8 cellular contexts compared by ENCODE assay signal in genomic region chr18:79680891-79681339, GRCh38. TPM values are rescaled to one million over a fixed set of nuclear protein-coding genes. Genes with fewer than 3 reads are reported as not detected.
DNase-seq lines count a peak whose midpoint lies in the region; ATAC-seq and TF ChIP-seq lines count a peak whose summit lies in the region.

No MANE protein-coding gene starts in this region.

- CTCF ChIA-PET in RWPE1 (lab: Yijun Ruan, JAX), result no interaction called here

- no peaks in the 10 kb centered on the region for H3K9me2 ChIP-seq in DOHH2 (replicated peaks; ENCODE audit: control insufficient read depth, low read length)

- no peaks in the 10 kb centered on the region for H3F3A ChIP-seq in DOHH2 (ENCODE audit: control insufficient read depth, insufficient read depth)

- H3K4me2 ChIP-seq in DOHH2 (ENCODE audit: low read length) (peak overlapping the region; percentile 60), parathyroid adenoma (ENCODE audit: low read length) (peak overlapping the region; percentile 83)

- POLR2A ChIA-PET in RWPE1 (lab: Yijun Ruan, JAX; ENCODE audit: low non-redundant PET), result no interaction called here

- H3K79me2 ChIP-seq in DOHH2 (ENCODE audit: control insufficient read depth, low read length) (peaks cover 83% of the 10 kb centered on the region), parathyroid adenoma (peaks cover 47% of the 10 kb centered on the region)

- H3K9me3 ChIP-seq in DOHH2 (ENCODE audit: control insufficient read depth, insufficient read depth, low read length), result no peaks in the 10 kb centered on the region
- no peaks in the 10 kb centered on the region for H3K9me3 ChIP-seq in esophagus squamous epithelium
- H3K9me3 ChIP-seq in parathyroid adenoma (ENCODE audit: control insufficient read depth, low read length), result no peaks in the 10 kb centered on the region

- H2AFZ ChIP-seq in parathyroid adenoma, result no peak overlapping the region

- intact Hi-C loops in esophagus squamous epithelium (cut with DNase I), result loop anchor here (10.0 kb wide), 2 partner anchors 264 to 354 kb away; partner anchors contain the start of gene RBFA

- TF ChIP-seq POLR2A in esophagus squamous epithelium (IDR thresholded peaks at IDR 0.05), result no peak

- H3K27me3 ChIP-seq in DOHH2 (ENCODE audit: control insufficient read depth, low read length), result no peaks in the 10 kb centered on the region
- H3K27me3 ChIP-seq in esophagus squamous epithelium, result no peaks in the 10 kb centered on the region
- H3K27me3 ChIP-seq in parathyroid adenoma (ENCODE audit: control insufficient read depth, insufficient read depth, low read length), result no peaks in the 10 kb centered on the region

- H3K4me3 ChIP-seq in DOHH2 (ENCODE audit: low read length) (peak overlapping the region; percentile 93), esophagus squamous epithelium (peak overlapping the region; percentile 68 to 100 (median 84)), parathyroid adenoma (ENCODE audit: low read depth, low read length) (peak overlapping the region; percentile 93)

- H3K36me3 ChIP-seq in DOHH2 (ENCODE audit: control insufficient read depth, low read length) (peaks cover 27% of the 10 kb centered on the region), esophagus squamous epithelium (peaks cover 0 to 14% (median 0%) of the 10 kb centered on the region in 3 donors), parathyroid adenoma (ENCODE audit: control insufficient read depth, insufficient read depth, low read length) (no peaks in the 10 kb centered on the region)

- DNase-seq in RWPE1 (ENCODE audit: low spot score), result no peak
- no peak for DNase-seq in esophagus squamous epithelium (lab: John Stamatoyannopoulos, UW)
- DNase-seq in SIG-M5 treated with dmso at 0.1 percent for 504 hours (lab: John Stamatoyannopoulos, UW; ENCODE audit: unreplicated experiment), result no peak
- DNase-seq in central memory CD4-positive, alpha-beta T cell, result no peak
- DNase-seq in NCI-H2081 treated with DMSO at 0.1 percent for 48 hours (lab: John Stamatoyannopoulos, UW), result no peak

- no peak overlapping the region for H3K9ac ChIP-seq in parathyroid adenoma

- no peak for ATAC-seq in HG03039 (IDR thresholded peaks at IDR 0.05; ENCODE audit: unreplicated experiment)

- H3K27ac ChIP-seq in DOHH2 (ENCODE audit: low read depth, low read length) (no peak overlapping the region), RWPE1 (peak overlapping the region; percentile 95), esophagus squamous epithelium (peak overlapping the region; percentile 24 to 99 (median 95)), parathyroid adenoma (no peak overlapping the region)

- peaks cover 27% of the 10 kb centered on the region for H4K20me1 ChIP-seq in DOHH2 (ENCODE audit: control insufficient read depth, insufficient read depth, low read depth, low read length)

- no peak for TF ChIP-seq CTCF in DOHH2 (IDR thresholded peaks at IDR 0.05; ENCODE audit: low read depth, low read length, poor library complexity, severe bottlenecking)
- no peak for TF ChIP-seq CTCF in RWPE1 (conservative IDR thresholded peaks at IDR 0.05; ENCODE audit: low read depth)
- no peak for TF ChIP-seq CTCF in esophagus squamous epithelium (IDR thresholded peaks at IDR 0.05)
- no peak for TF ChIP-seq CTCF in parathyroid adenoma (IDR thresholded peaks at IDR 0.05)

- 62 to 65% methylated on average over 11 to 17 of the region's 20 CpGs for WGBS in esophagus squamous epithelium, 2 donors

- H3K4me1 ChIP-seq in DOHH2 (ENCODE audit: control insufficient read depth, low read length) (peaks cover 44% of the 10 kb centered on the region), esophagus squamous epithelium (peaks cover 24 to 59% (median 25%) of the 10 kb centered on the region in 3 donors), parathyroid adenoma (peaks cover 5% of the 10 kb centered on the region)

RNA-seq across cellular contexts. Expression of gene CTDP1, which starts 1.3 kb away (rescaled TPM):
- total RNA-seq in esophagus squamous epithelium, result 10 to 100 TPM; 10.5 to 17.1 (median 15.5) TPM

Comparison
In these comparisons a context has a peak if more than half of its experiments do, and no peak if none do; other contexts are left out.
1. H3K27ac ChIP-seq: peak in RWPE1 (single experiment) and esophagus squamous epithelium (4 of 4); none in DOHH2 (single experiment) and parathyroid adenoma (single experiment).
2. Peak in every context shown above with its lines, with median percentiles within 50 percentile points of each other: H3K4me3 ChIP-seq.